In genomic region chr2:98378901-98379300, GRCh38 we compare ENCODE assay signal across 1 cellular context.
TF ChIP-seq lines count a peak whose summit lies in the region.

No MANE protein-coding gene starts in this region.

TF ChIP-seq in IMR-90, 13 proteins besides CTCF, POLR2A, EP300 and RAD21 (continued from another document):
- TF ChIP-seq SMC3 (IDR thresholded peaks at IDR 0.05; ENCODE audit: low read depth, low read length) (no peak), RFX5 (IDR thresholded peaks at IDR 0.05; ENCODE audit: low read depth, low read length) (no peak), FOS (IDR thresholded peaks at IDR 0.05; ENCODE audit: low read depth, low read length) (no peak)
TF ChIP-seq in IMR-90: peak in this region for 0.
